In genomic region chr19:38647966-38648788, GRCh38 we compare ENCODE assay signal across 8 cellular contexts. TPM values are rescaled to one million over a fixed set of nuclear protein-coding genes. Genes with fewer than 3 reads are reported as not detected.
DNase-seq lines count a peak whose midpoint lies in the region; ATAC-seq lines count a peak whose summit lies in the region.

No MANE protein-coding gene starts in this region.

- no peaks in the 10 kb centered on the region for H3K27me3 ChIP-seq in iPS-15b (ENCODE audit: control insufficient read depth, insufficient read depth, low read length)

- H3K9ac ChIP-seq in iPS-15b (ENCODE audit: low read depth, low read length) = peak overlapping the region; percentile 88

- peak overlapping the region; percentile 85 for H3K27ac Mint-ChIP-seq in activated T-cell treated with anti-CD3 and anti-CD28 coated beads, Interleukin-2, amount 50 U/mL, for 72 hours
- peak overlapping the region; percentile 94 for H3K27ac Mint-ChIP-seq in stimulated activated naive CD8-positive, alpha-beta T cell treated with anti-CD3 and anti-CD28 coated beads, Interleukin-15, Interleukin-2, amounts not matched to agents 100 ng/mL and 50 ng/mL, for 24 hours

- peaks cover 19% of the 10 kb centered on the region for H3K4me1 ChIP-seq in iPS-15b (ENCODE audit: control insufficient read depth, insufficient read depth, low read length)

- H3K27me3 Mint-ChIP-seq in activated T-cell treated with anti-CD3 and anti-CD28 coated beads, Interleukin-2, amount 50 U/mL, for 72 hours (ENCODE audit: low read depth) = peaks cover 7% of the 10 kb centered on the region
- H3K27me3 Mint-ChIP-seq in stimulated activated naive CD8-positive, alpha-beta T cell treated with anti-CD3 and anti-CD28 coated beads, Interleukin-15, Interleukin-2, amounts not matched to agents 100 ng/mL and 50 ng/mL, for 24 hours = peaks cover 3% of the 10 kb centered on the region

- H3K4me3 Mint-ChIP-seq in activated T-cell treated with anti-CD3 and anti-CD28 coated beads, Interleukin-2, amount 50 U/mL, for 72 hours = peak overlapping the region; percentile 87 to 96
- H3K4me3 Mint-ChIP-seq in stimulated activated naive CD8-positive, alpha-beta T cell treated with anti-CD3 and anti-CD28 coated beads, Interleukin-15, Interleukin-2, amounts not matched to agents 100 ng/mL and 50 ng/mL, for 24 hours = peak overlapping the region; percentile 98

- H3K9me3 ChIP-seq in iPS-15b (ENCODE audit: control insufficient read depth, insufficient read depth, low read length) = no peaks in the 10 kb centered on the region

- ATAC-seq in activated T-cell treated with anti-CD3 and anti-CD28 coated beads, Interleukin-2, amount 50 U/mL, for 72 hours (replicated peaks in 1 of 2) = no peak

- H3K36me3 Mint-ChIP-seq in activated T-cell treated with anti-CD3 and anti-CD28 coated beads, Interleukin-2, amount 50 U/mL, for 72 hours (ENCODE audit: insufficient read depth in 2 of 2) = peaks cover 11% of the 10 kb centered on the region in 2 donors
- H3K36me3 Mint-ChIP-seq in stimulated activated naive CD8-positive, alpha-beta T cell treated with anti-CD3 and anti-CD28 coated beads, Interleukin-15, Interleukin-2, amounts not matched to agents 100 ng/mL and 50 ng/mL, for 24 hours (ENCODE audit: low read depth) = peaks cover 10% of the 10 kb centered on the region

- peak overlapping the region; percentile 80 for H3K4me3 ChIP-seq in iPS-15b (ENCODE audit: low read depth, low read length)

- no peaks in the 10 kb centered on the region for H3K36me3 ChIP-seq in iPS-15b (ENCODE audit: control insufficient read depth, insufficient read depth, low read length)

- H3K4me1 Mint-ChIP-seq in activated T-cell treated with anti-CD3 and anti-CD28 coated beads, Interleukin-2, amount 50 U/mL, for 72 hours (ENCODE audit: low read depth) = peaks cover 50% of the 10 kb centered on the region
- peaks cover 51% of the 10 kb centered on the region for H3K4me1 Mint-ChIP-seq in stimulated activated naive CD8-positive, alpha-beta T cell treated with anti-CD3 and anti-CD28 coated beads, Interleukin-15, Interleukin-2, amounts not matched to agents 100 ng/mL and 50 ng/mL, for 24 hours (ENCODE audit: low read depth)

- peak; percentile 35 for DNase-seq in NCI-H345 (lab: John Stamatoyannopoulos, UW)
- no peak for DNase-seq in NCI-H345 treated with DMSO at 0.1 percent for 48 hours (lab: John Stamatoyannopoulos, UW; ENCODE audit: unreplicated experiment)
- DNase-seq in activated T-cell treated with anti-CD3 and anti-CD28 coated beads, Interleukin-2, amount 50 U/mL, for 72 hours = peak in 1 of 2 donors; percentile 12
- no peak for DNase-seq in glomerular visceral epithelial cell (ENCODE audit: extremely low spot score)
- no peak for DNase-seq in HPDE6-E6E7 (ENCODE audit: extremely low spot score)
- DNase-seq in cerebellar nuclear complex (lab: John Stamatoyannopoulos, UW) = no peak

- no peaks in the 10 kb centered on the region for H3K9me3 Mint-ChIP-seq in activated T-cell treated with anti-CD3 and anti-CD28 coated beads, Interleukin-2, amount 50 U/mL, for 72 hours
- H3K9me3 Mint-ChIP-seq in stimulated activated naive CD8-positive, alpha-beta T cell treated with anti-CD3 and anti-CD28 coated beads, Interleukin-15, Interleukin-2, amounts not matched to agents 100 ng/mL and 50 ng/mL, for 24 hours = no peaks in the 10 kb centered on the region

RNA-seq across cellular contexts. Expression of gene ACTN4, which starts 0.7 kb away (rescaled TPM):
- 100 to 1,000 TPM; 200 to 227 TPM for total RNA-seq in activated T-cell treated with anti-CD3 and anti-CD28 coated beads, Interleukin-2, amount 50 U/mL, for 72 hours

RNA-seq across cellular contexts. Expression of gene EIF3K, which starts 29.2 kb away (rescaled TPM):
- total RNA-seq in activated T-cell treated with anti-CD3 and anti-CD28 coated beads, Interleukin-2, amount 50 U/mL, for 72 hours = 100 to 1,000 TPM; 219 to 237 TPM

RNA-seq across cellular contexts. Expression of gene MAP4K1, which starts 30.4 kb away (rescaled TPM):
- 100 to 1,000 TPM; 261 to 262 TPM for total RNA-seq in activated T-cell treated with anti-CD3 and anti-CD28 coated beads, Interleukin-2, amount 50 U/mL, for 72 hours
